Comparison of ENCODE assay signal across 8 cellular contexts in the genomic region with DNA sequence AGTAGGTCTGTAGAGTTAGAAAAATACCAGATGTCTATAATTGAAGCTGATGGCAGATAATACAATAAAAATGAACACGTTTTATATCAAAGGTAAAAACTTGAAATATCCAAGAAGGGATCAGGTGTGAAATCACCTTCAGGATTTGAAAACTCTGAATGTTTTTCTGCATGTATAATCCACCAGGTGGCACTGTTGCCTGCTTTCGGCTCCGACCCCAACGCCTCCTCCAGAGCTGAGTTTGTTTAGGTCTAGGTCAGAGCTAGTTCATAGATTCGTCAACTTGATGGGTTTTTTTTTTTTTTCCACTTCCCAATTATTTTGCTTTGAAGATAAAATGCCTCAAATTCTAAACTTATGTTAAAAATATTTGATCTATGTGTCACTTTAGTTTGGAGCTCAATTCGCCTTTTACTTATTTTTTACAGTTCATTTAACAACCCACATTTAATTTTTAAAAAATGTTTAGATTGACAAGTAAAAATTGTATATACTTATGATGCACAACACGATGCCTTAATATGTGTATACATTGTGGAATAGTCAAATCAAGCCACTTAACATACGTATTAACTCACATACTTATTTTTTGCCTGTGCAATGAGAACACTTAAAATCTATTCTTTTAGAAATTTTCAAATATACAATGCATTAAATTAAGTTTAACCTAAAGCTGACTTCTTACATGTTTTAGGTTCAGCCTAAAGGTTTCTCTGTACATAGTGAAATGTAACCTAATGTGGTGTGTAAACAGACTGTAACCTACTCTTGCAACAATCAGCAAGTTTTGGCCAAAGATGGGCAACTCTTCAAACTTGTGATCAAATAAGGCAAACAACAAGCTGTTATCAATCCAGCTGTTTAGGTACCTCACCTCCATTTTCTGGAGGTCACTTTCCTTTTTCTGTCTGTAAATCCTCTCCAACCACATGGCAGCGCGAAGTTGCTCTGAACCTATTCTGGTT. TPM values are rescaled to one million over a fixed set of nuclear protein-coding genes. Genes with fewer than 3 reads are reported as not detected.
DNase-seq lines count a peak whose midpoint lies in the region; ATAC-seq, FAIRE-seq and TF ChIP-seq lines count a peak whose summit lies in the region.

No MANE protein-coding gene starts in this region.

- no peak for TF ChIP-seq POLR2A in GM12891 (IDR thresholded peaks at IDR 0.05; ENCODE audit: low read depth, low read length)

- peaks cover 6% of the 10 kb centered on the region for H3K4me1 Mint-ChIP-seq in activated naive CD8-positive, alpha-beta T cell treated with anti-CD3 and anti-CD28 coated beads, Interleukin-2, amount 50 U/mL, for 24 hours

- TF ChIP-seq CTCF in Loucy (conservative IDR thresholded peaks at IDR 0.05; ENCODE audit: low read length) (peak; percentile 91), cardiac muscle cell (IDR thresholded peaks at IDR 0.05; ENCODE audit: low read depth, low read length) (peak; percentile 74)

- no peak overlapping the region for H3K27ac Mint-ChIP-seq in activated naive CD8-positive, alpha-beta T cell treated with anti-CD3 and anti-CD28 coated beads, Interleukin-2, amount 50 U/mL, for 24 hours

- no peaks in the 10 kb centered on the region for H3F3A ChIP-seq in Loucy (ENCODE audit: low read depth)

- H3K9me3 ChIP-seq in Loucy (ENCODE audit: insufficient read depth, low read depth, low read length) (peaks cover 4% of the 10 kb centered on the region; the same call in 1 of the 2 replicates), cardiac muscle cell (ENCODE audit: low read depth) (no peaks in the 10 kb centered on the region)

- H3K79me2 ChIP-seq in Loucy (ENCODE audit: insufficient read depth, low read length), result no peaks in the 10 kb centered on the region

- no peaks in the 10 kb centered on the region for H4K20me1 ChIP-seq in Loucy (ENCODE audit: insufficient read depth, low read length, poor library complexity, severe bottlenecking)

- H3K4me3 ChIP-seq in Loucy (ENCODE audit: low read length, poor library complexity, severe bottlenecking), result no peak overlapping the region
- no peak overlapping the region for H3K4me3 ChIP-seq in cardiac muscle cell

- peaks cover 24% of the 10 kb centered on the region for H3K27me3 Mint-ChIP-seq in activated naive CD8-positive, alpha-beta T cell treated with anti-CD3 and anti-CD28 coated beads, Interleukin-2, amount 50 U/mL, for 24 hours

- H3K4me1 ChIP-seq in Loucy (ENCODE audit: insufficient read depth, low read length, poor library complexity, severe bottlenecking), result no peaks in the 10 kb centered on the region
- H3K4me1 ChIP-seq in cardiac muscle cell (ENCODE audit: low read depth), result no peaks in the 10 kb centered on the region

- H2AFZ ChIP-seq in Loucy (ENCODE audit: low read length), result no peak overlapping the region

- FAIRE-seq in GM12891 (lab: Jason Lieb, UNC), result peak; percentile 86

- no peak overlapping the region for H3K4me3 Mint-ChIP-seq in activated naive CD8-positive, alpha-beta T cell treated with anti-CD3 and anti-CD28 coated beads, Interleukin-2, amount 50 U/mL, for 24 hours

- no peak overlapping the region for H3K4me2 ChIP-seq in Loucy (ENCODE audit: low read depth, low read length, poor library complexity, severe bottlenecking)

- H3K27me3 ChIP-seq in Loucy (ENCODE audit: insufficient read depth, low read length, poor library complexity, severe bottlenecking) (no peaks in the 10 kb centered on the region), cardiac muscle cell (no peaks in the 10 kb centered on the region)

- peaks cover 2% of the 10 kb centered on the region for H3K36me3 Mint-ChIP-seq in activated naive CD8-positive, alpha-beta T cell treated with anti-CD3 and anti-CD28 coated beads, Interleukin-2, amount 50 U/mL, for 24 hours (ENCODE audit: low read depth)

- H3K27ac ChIP-seq in cardiac muscle cell, result no peak overlapping the region

- ATAC-seq in activated naive CD8-positive, alpha-beta T cell treated with anti-CD3 and anti-CD28 coated beads, Interleukin-2, amount 50 U/mL, for 24 hours, result peak; percentile 68
- ATAC-seq in GM19023 (IDR thresholded peaks at IDR 0.05; ENCODE audit: unreplicated experiment), result no peak

- H3K9ac ChIP-seq in Loucy (ENCODE audit: low read depth, low read length, poor library complexity, severe bottlenecking), result no peak overlapping the region

- peaks cover 16% of the 10 kb centered on the region for H3K9me3 Mint-ChIP-seq in activated naive CD8-positive, alpha-beta T cell treated with anti-CD3 and anti-CD28 coated beads, Interleukin-2, amount 50 U/mL, for 24 hours

- no peaks in the 10 kb centered on the region for H3K9me2 ChIP-seq in Loucy (replicated peaks; ENCODE audit: low read depth, low read length)

- H3K36me3 ChIP-seq in Loucy (ENCODE audit: insufficient read depth, low read length) (no peaks in the 10 kb centered on the region), cardiac muscle cell (no peaks in the 10 kb centered on the region)

- DNase-seq in 8988T, result peak; percentile 24
- DNase-seq in GM12891 (ENCODE audit: insufficient read length, low spot score), result peak; percentile 41
- DNase-seq in SKM-1 treated with dmso at 0.1 percent for 144 hours (lab: John Stamatoyannopoulos, UW; ENCODE audit: unreplicated experiment), result peak; percentile 68
- DNase-seq in activated naive CD8-positive, alpha-beta T cell treated with anti-CD3 and anti-CD28 coated beads, Interleukin-2, amount 50 U/mL, for 24 hours, result peak; percentile 58
- peak; percentile 69 to 74 for DNase-seq in cardiac muscle cell (ENCODE audit: low read depth in 1 of 2, low spot score in 1 of 2)
- DNase-seq in retina, result peak; percentile 46

TF ChIP-seq in GM12891, 5 proteins besides CTCF, POLR2A, EP300 and RAD21:
- no peak for TF ChIP-seq SPI1 (IDR thresholded peaks at IDR 0.05; ENCODE audit: low read depth, low read length)
- TF ChIP-seq POLR2AphosphoS5 (IDR thresholded peaks at IDR 0.05; ENCODE audit: low read depth, low read length), result no peak
TF ChIP-seq in GM12891: peak in this region for 0.

RNA-seq across cellular contexts. Expression of gene ENPP4, which starts 39.4 kb away (rescaled TPM):
- polyA plus RNA-seq in GM12891 (2012; ENCODE audit: low read depth, missing spikeins), result 2.9 TPM
- total RNA-seq in cardiac muscle cell, result 7.5 TPM in 2 replicates
- polyA plus RNA-seq in cardiac muscle cell, result 5.8 and 7.2 TPM in 2 replicates
